11 cellular contexts compared by ENCODE assay signal in the genomic region with DNA sequence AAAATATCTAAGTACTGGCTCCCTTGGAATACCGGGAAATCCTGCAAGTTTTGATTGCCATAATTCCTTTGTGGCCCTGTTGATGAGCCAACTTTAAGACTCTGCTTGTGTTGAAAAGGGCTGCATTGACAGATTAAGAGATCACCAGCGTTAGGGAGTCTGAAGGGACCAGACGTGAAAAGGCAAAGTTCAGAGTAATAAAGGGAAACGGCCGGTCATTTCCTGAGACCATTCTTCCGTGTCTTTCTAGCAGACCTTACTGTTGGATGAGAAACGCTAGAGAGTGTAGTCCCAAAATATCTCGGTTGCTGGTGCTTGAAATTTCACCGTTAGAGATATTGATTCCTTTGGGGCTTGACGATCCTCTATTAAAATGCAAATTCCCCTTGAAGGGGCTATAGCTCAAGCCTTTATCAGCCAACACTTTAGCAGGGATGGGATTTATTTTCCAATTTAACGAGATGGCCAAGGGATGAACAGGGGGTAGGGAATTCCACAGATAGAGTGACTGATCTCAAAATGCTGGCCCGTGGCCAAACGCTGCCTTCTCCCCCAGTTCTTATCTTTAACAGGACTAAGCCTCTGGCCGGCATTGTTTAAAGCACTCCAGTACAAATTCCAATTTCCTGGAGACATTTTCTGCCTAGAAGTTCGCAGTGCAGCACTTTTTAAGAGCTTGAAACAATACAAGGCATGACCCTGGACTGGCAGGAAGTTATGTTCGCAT.
DNase-seq lines count a peak whose midpoint lies in the region; ATAC-seq lines count a peak whose summit lies in the region.
"Had no signal": no experiment of that assay in that cellular context is flagged by ENCODE, and none has a peak within 500 bp of the region (broad histone marks: within the 10 kb centered on the region; RNA-seq: fewer than 3 reads in every experiment).

No MANE protein-coding gene starts in this region.

- peaks cover 62% of the 10 kb centered on the region for H3K27me3 Mint-ChIP-seq in activated CD8-positive, alpha-beta memory T cell treated with anti-CD3 and anti-CD28 coated beads, Interleukin-2, amount 10 ng/mL, durations not matched to agents 7 days and 5 days
- H3K27me3 Mint-ChIP-seq in activated CD4-positive, alpha-beta memory T cell treated with anti-CD3 and anti-CD28 coated beads for 36 hours: peaks cover 55% of the 10 kb centered on the region

- H3K4me3 Mint-ChIP-seq in activated CD8-positive, alpha-beta memory T cell treated with anti-CD3 and anti-CD28 coated beads, Interleukin-2, amount 10 ng/mL, durations not matched to agents 7 days and 5 days: peak overlapping the region; percentile 21
- H3K4me3 Mint-ChIP-seq in activated CD4-positive, alpha-beta memory T cell treated with anti-CD3 and anti-CD28 coated beads for 36 hours: peak overlapping the region; percentile 20

- peak overlapping the region; percentile 45 for H3K27ac Mint-ChIP-seq in activated CD8-positive, alpha-beta memory T cell treated with anti-CD3 and anti-CD28 coated beads, Interleukin-2, amount 10 ng/mL, durations not matched to agents 7 days and 5 days
- no peak overlapping the region for H3K27ac Mint-ChIP-seq in activated CD4-positive, alpha-beta memory T cell treated with anti-CD3 and anti-CD28 coated beads for 36 hours
- H3K27ac Mint-ChIP-seq: CD14-positive monocyte had no signal

- DNase-seq in activated CD8-positive, alpha-beta memory T cell treated with anti-CD3 and anti-CD28 coated beads, Interleukin-2, amount 10 ng/mL, durations not matched to agents 7 days and 5 days: no peak
- DNase-seq in activated CD8-positive, alpha-beta memory T cell treated with anti-CD3 and anti-CD28 coated beads, Interleukin-2, amount 50 U/mL, for 48 hours: no peak
- DNase-seq in activated CD4-positive, alpha-beta memory T cell treated with anti-CD3 and anti-CD28 coated beads for 36 hours: no peak
- peak; percentile 5 for DNase-seq in iris pigment epithelial cell (ENCODE audit: low read depth)
- DNase-seq in MV-4-11 (lab: John Stamatoyannopoulos, UW): no peak
- no peak for DNase-seq in dedifferentiated amniotic fluid mesenchymal stem cell (ENCODE audit: extremely low spot score)
- DNase-seq: activated CD8-positive, alpha-beta memory T cell treated with anti-CD3 and anti-CD28 coated beads, Interleukin-2, amount 50 U/mL, for 4 hours; stimulated activated CD4-positive, alpha-beta T cell treated with anti-CD3 and anti-CD28 coated beads, Interleukin-1b, Interleukin-23, amount 100 ng/mL, for 48 hours had no signal

- no peak overlapping the region for H3K9ac ChIP-seq in stomach smooth muscle (ENCODE audit: low read length in 2 of 2)

- POLR2A ChIA-PET in activated CD4-positive, alpha-beta memory T cell treated with anti-CD3 and anti-CD28 coated beads for 36 hours (lab: Charles Lee): no interaction called here

- H3K4me1 Mint-ChIP-seq in activated CD8-positive, alpha-beta memory T cell treated with anti-CD3 and anti-CD28 coated beads, Interleukin-2, amount 10 ng/mL, durations not matched to agents 7 days and 5 days: peaks cover 7% of the 10 kb centered on the region
- peaks cover 8% of the 10 kb centered on the region for H3K4me1 Mint-ChIP-seq in activated CD4-positive, alpha-beta memory T cell treated with anti-CD3 and anti-CD28 coated beads for 36 hours (ENCODE audit: low read depth)
- H3K4me1 Mint-ChIP-seq: CD14-positive monocyte had no signal

- CTCF ChIA-PET in activated CD8-positive, alpha-beta memory T cell treated with anti-CD3 and anti-CD28 coated beads, Interleukin-2, amount 10 ng/mL, durations not matched to agents 7 days and 5 days (lab: Charles Lee): interaction anchor here (0.6 kb wide), 1 partner anchor 92 kb away, joined by 3 read pairs; no protein-coding TSS in a partner anchor
- CTCF ChIA-PET in activated CD4-positive, alpha-beta memory T cell treated with anti-CD3 and anti-CD28 coated beads for 36 hours (lab: Charles Lee): no interaction called here

- no peak for ATAC-seq in activated CD8-positive, alpha-beta memory T cell treated with anti-CD3 and anti-CD28 coated beads, Interleukin-2, amount 10 ng/mL, durations not matched to agents 7 days and 5 days
- no peak for ATAC-seq in GM18502 (IDR thresholded peaks at IDR 0.05; ENCODE audit: poor library complexity, unreplicated experiment)

- no peak overlapping the region for H3K27ac ChIP-seq in stomach smooth muscle (ENCODE audit: low read length)

- H3K9me3 Mint-ChIP-seq in activated CD8-positive, alpha-beta memory T cell treated with anti-CD3 and anti-CD28 coated beads, Interleukin-2, amount 10 ng/mL, durations not matched to agents 7 days and 5 days (ENCODE audit: low read depth): no peaks in the 10 kb centered on the region
- H3K9me3 Mint-ChIP-seq in activated CD4-positive, alpha-beta memory T cell treated with anti-CD3 and anti-CD28 coated beads for 36 hours: no peaks in the 10 kb centered on the region

- no peaks in the 10 kb centered on the region for H3K27me3 ChIP-seq in stomach smooth muscle (ENCODE audit: control insufficient read depth in 1 of 2, insufficient read depth in 2 of 2, low read length in 2 of 2)

- intact Hi-C loops in activated CD4-positive, alpha-beta memory T cell treated with anti-CD3 and anti-CD28 coated beads for 36 hours (cut with micrococcal nuclease): no loop called here

- peak overlapping the region; percentile 28 to 75 for H3K4me3 ChIP-seq in stomach smooth muscle (ENCODE audit: low read length in 2 of 2)

- H3K4me1 ChIP-seq in stomach smooth muscle (ENCODE audit: control insufficient read depth, insufficient read depth, low read length): peaks cover 5% of the 10 kb centered on the region

- H3K36me3 ChIP-seq in stomach smooth muscle (ENCODE audit: control insufficient read depth in 2 of 2, insufficient read depth in 2 of 2, low read length in 2 of 2): no peaks in the 10 kb centered on the region

- no peaks in the 10 kb centered on the region for H3K9me3 ChIP-seq in stomach smooth muscle (ENCODE audit: control insufficient read depth in 2 of 2, low read length in 2 of 2)

- H3K36me3 Mint-ChIP-seq in activated CD8-positive, alpha-beta memory T cell treated with anti-CD3 and anti-CD28 coated beads, Interleukin-2, amount 10 ng/mL, durations not matched to agents 7 days and 5 days: peaks cover 7% of the 10 kb centered on the region
- H3K36me3 Mint-ChIP-seq in activated CD4-positive, alpha-beta memory T cell treated with anti-CD3 and anti-CD28 coated beads for 36 hours: no peaks in the 10 kb centered on the region
